14 cellular contexts compared by ENCODE assay signal in the genomic region with DNA sequence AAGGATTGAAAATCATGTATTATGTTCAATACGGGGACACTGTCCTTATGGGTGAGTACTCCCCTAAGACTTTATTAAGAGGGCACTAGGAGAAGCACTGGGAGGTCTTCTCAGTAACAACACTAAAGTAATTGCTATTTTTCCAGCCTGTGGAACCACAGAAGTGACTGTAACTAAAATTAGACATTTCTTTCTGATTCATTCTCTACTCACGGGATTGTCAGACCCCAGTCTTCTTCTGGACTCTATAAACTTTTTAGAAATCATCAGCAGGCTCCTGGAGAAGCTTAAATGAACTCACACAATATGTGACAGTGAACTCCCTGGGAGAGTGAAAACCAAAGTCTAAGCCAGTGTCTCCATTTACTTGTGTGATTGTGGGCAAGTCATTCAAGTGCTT. TPM values are rescaled to one million over a fixed set of nuclear protein-coding genes. Genes with fewer than 3 reads are reported as not detected.
DNase-seq lines count a peak whose midpoint lies in the region; ATAC-seq, FAIRE-seq and TF ChIP-seq lines count a peak whose summit lies in the region.
"Had no signal": no experiment of that assay in that cellular context is flagged by ENCODE, and none has a peak within 500 bp of the region (broad histone marks: within the 10 kb centered on the region; RNA-seq: fewer than 3 reads in every experiment).

No MANE protein-coding gene starts in this region.

- H3K79me2 ChIP-seq in ACC112 (ENCODE audit: control insufficient read depth, insufficient read depth, low read length, unreplicated experiment) (peaks cover 8% of the 10 kb centered on the region), astrocyte (ENCODE audit: insufficient read depth, low read length) (peaks cover 7% of the 10 kb centered on the region)

- DNase-seq in astrocyte (ENCODE audit: low read depth) (no peak), kidney tubule cell (ENCODE audit: low spot score) (no peak), coronary artery (ENCODE audit: low spot score) (no peak), NCI-H446 (lab: John Stamatoyannopoulos, UW) (no peak)
- no peak for DNase-seq in CD4-positive, alpha-beta T cell
- DNase-seq: activated effector memory CD4-positive, alpha-beta T cell treated with anti-CD3 and anti-CD28 coated beads, Interleukin-2, amount 50 U/mL, for 16 hours; caudate nucleus; DND-41 had no signal

- H3K9me3 ChIP-seq in astrocyte (ENCODE audit: insufficient read depth, low read depth, low read length), result no peaks in the 10 kb centered on the region
- H3K9me3 ChIP-seq in CD4-positive, alpha-beta T cell (ENCODE audit: control insufficient read depth, low read length), result no peaks in the 10 kb centered on the region

- FAIRE-seq in astrocyte (lab: Jason Lieb, UNC), result peak; percentile 9
- FAIRE-seq: K562 had no signal

- TF ChIP-seq CTCF in astrocyte (IDR thresholded peaks at IDR 0.05; ENCODE audit: insufficient read depth, low read depth, low read length) (no peak), coronary artery (IDR thresholded peaks at IDR 0.05) (no peak)
- TF ChIP-seq CTCF in CD4-positive, alpha-beta T cell (IDR thresholded peaks at IDR 0.05), result no peak

- ATAC-seq in GM19438 (IDR thresholded peaks at IDR 0.05; ENCODE audit: low read depth, unreplicated experiment) (peak; percentile 2), HG03354 (IDR thresholded peaks at IDR 0.05; ENCODE audit: poor library complexity, severe bottlenecking, unreplicated experiment) (peak; percentile 20)
- no peak for ATAC-seq in CD4-positive, alpha-beta T cell (ENCODE audit: poor library complexity)
- ATAC-seq: K562 had no signal

- H3K4me2 ChIP-seq in astrocyte (ENCODE audit: low read length), result peak overlapping the region; percentile 54

- peak overlapping the region; percentile 92 for H3K27ac ChIP-seq in ACC112 (ENCODE audit: low read depth, low read length)
- H3K27ac ChIP-seq in astrocyte (ENCODE audit: low read depth, low read length), result peak overlapping the region; percentile 18
- H3K27ac ChIP-seq in coronary artery, result no peak overlapping the region
- no peak overlapping the region for H3K27ac ChIP-seq in CD4-positive, alpha-beta T cell (ENCODE audit: low read depth, low read length)

- H3K27me3 Mint-ChIP-seq in astrocyte (ENCODE audit: low read depth, unreplicated experiment), result no peaks in the 10 kb centered on the region
- no peaks in the 10 kb centered on the region for H3K27me3 Mint-ChIP-seq in CD4-positive, alpha-beta T cell

- peaks cover 2% of the 10 kb centered on the region for H3K36me3 Mint-ChIP-seq in astrocyte (ENCODE audit: low read depth, unreplicated experiment)
- no peaks in the 10 kb centered on the region for H3K36me3 Mint-ChIP-seq in CD4-positive, alpha-beta T cell (ENCODE audit: low read depth)

- H3K27ac Mint-ChIP-seq in astrocyte (ENCODE audit: unreplicated experiment), result no peak overlapping the region
- H3K27ac Mint-ChIP-seq in CD4-positive, alpha-beta T cell, result no peak overlapping the region
- H3K27ac Mint-ChIP-seq: activated CD4-positive, alpha-beta T cell treated with anti-CD3 and anti-CD28 coated beads for 36 hours had no signal

- peaks cover 74% of the 10 kb centered on the region for H3K4me1 ChIP-seq in ACC112 (ENCODE audit: control insufficient read depth, insufficient read depth, low read length, unreplicated experiment)
- peaks cover 28% of the 10 kb centered on the region for H3K4me1 ChIP-seq in astrocyte (ENCODE audit: insufficient read depth, low read length)

- H2AFZ ChIP-seq in ACC112 (ENCODE audit: low read length, unreplicated experiment) (no peak overlapping the region), astrocyte (ENCODE audit: low read depth, low read length) (no peak overlapping the region)

- H3K4me3 Mint-ChIP-seq in astrocyte (ENCODE audit: unreplicated experiment), result no peak overlapping the region
- H3K4me3 Mint-ChIP-seq in CD4-positive, alpha-beta T cell, result no peak overlapping the region
- H3K4me3 Mint-ChIP-seq: activated CD4-positive, alpha-beta T cell treated with anti-CD3 and anti-CD28 coated beads for 36 hours; neural crest cell had no signal

- peak overlapping the region; percentile 40; the same call in 1 of the 2 replicates for H3K4me3 ChIP-seq in ACC112 (ENCODE audit: low read depth, low read length)
- no peak overlapping the region for H3K4me3 ChIP-seq in astrocyte (ENCODE audit: insufficient read depth, low read depth, low read length)
- no peak overlapping the region for H3K4me3 ChIP-seq in coronary artery
- H3K4me3 ChIP-seq: K562 had no signal

- CTCF ChIA-PET in CD4-positive, alpha-beta T cell (lab: Charles Lee), result no interaction called here

- H3K4me1 Mint-ChIP-seq in astrocyte (ENCODE audit: low read depth, unreplicated experiment), result peaks cover 8% of the 10 kb centered on the region
- no peaks in the 10 kb centered on the region for H3K4me1 Mint-ChIP-seq in CD4-positive, alpha-beta T cell (ENCODE audit: low read depth)
- H3K4me1 Mint-ChIP-seq: neural crest cell had no signal

- intact Hi-C loops in CD4-positive, alpha-beta T cell (cut with DNase I, micrococcal nuclease), result no loop called here

- no peak overlapping the region for H3K9ac ChIP-seq in astrocyte (ENCODE audit: low read length)

- H3K36me3 ChIP-seq in ACC112 (ENCODE audit: insufficient read depth, low read length), result peaks cover 26% of the 10 kb centered on the region
- peaks cover 10% of the 10 kb centered on the region for H3K36me3 ChIP-seq in astrocyte (ENCODE audit: insufficient read depth, low read length)

- H3K27me3 ChIP-seq in ACC112 (ENCODE audit: insufficient read depth, low read length) (no peaks in the 10 kb centered on the region), astrocyte (ENCODE audit: insufficient read depth, low read length) (no peaks in the 10 kb centered on the region)
- no peaks in the 10 kb centered on the region for H3K27me3 ChIP-seq in CD4-positive, alpha-beta T cell (ENCODE audit: control insufficient read depth, insufficient read depth, low read length)

- POLR2A ChIA-PET in CD4-positive, alpha-beta T cell (lab: Charles Lee), result no interaction called here

- H4K20me1 ChIP-seq in astrocyte (ENCODE audit: insufficient read depth, low read length), result peaks cover 7% of the 10 kb centered on the region

- H3K9me3 Mint-ChIP-seq in astrocyte (ENCODE audit: unreplicated experiment), result no peaks in the 10 kb centered on the region
- H3K9me3 Mint-ChIP-seq in CD4-positive, alpha-beta T cell, result no peaks in the 10 kb centered on the region
- H3K9me3 Mint-ChIP-seq: neural crest cell had no signal

RNA-seq across cellular contexts. Expression of a gene that starts 14.5 kb away (rescaled TPM):
- total RNA-seq in astrocyte, result 7.4 and 9.1 TPM in 2 replicates
- under 1 TPM; 0.34 to 0.44 TPM for total RNA-seq in CD4-positive, alpha-beta T cell
- total RNA-seq: activated CD4-positive, alpha-beta T cell treated with anti-CD3 and anti-CD28 coated beads for 36 hours had no signal

Comparison
In these comparisons a context has a peak if more than half of its experiments do, and no peak if none do; other contexts are left out.
1. H3K27ac ChIP-seq: peak in ACC112 (single experiment) and astrocyte (single experiment); none in coronary artery (0 of 2) and CD4-positive, alpha-beta T cell (single experiment).